In the genomic region with DNA sequence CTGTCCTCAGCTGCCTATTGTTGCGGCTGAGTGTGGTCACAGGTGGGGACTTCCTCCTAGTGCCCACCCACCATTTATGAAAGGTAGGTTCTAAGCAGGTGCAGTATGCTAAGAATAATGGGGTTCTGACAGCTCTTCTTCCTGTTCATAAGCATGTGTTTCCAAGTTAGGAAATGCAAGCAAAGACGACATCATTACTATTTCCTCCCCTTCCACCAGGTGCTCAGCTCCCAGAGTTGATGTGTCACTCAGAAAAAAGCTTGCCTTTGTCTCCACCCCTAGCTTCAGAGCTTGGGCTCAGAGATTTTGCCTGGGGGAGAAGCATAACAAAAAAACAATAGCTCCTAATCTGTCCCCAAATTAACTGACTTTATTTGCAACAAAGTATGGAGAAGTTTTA, we compare ENCODE assay signal across 20 cellular contexts.
DNase-seq lines count a peak whose midpoint lies in the region; ATAC-seq and TF ChIP-seq lines count a peak whose summit lies in the region.
"Had no signal": no experiment of that assay in that cellular context is flagged by ENCODE, and none has a peak within 500 bp of the region (broad histone marks: within the 10 kb centered on the region; RNA-seq: fewer than 3 reads in every experiment).

No MANE protein-coding gene starts in this region.

- no peaks in the 10 kb centered on the region for H3K36me3 ChIP-seq in spleen
- H3K36me3 ChIP-seq in sigmoid colon: no peaks in the 10 kb centered on the region
- H3K36me3 ChIP-seq: Peyer's patch, thyroid gland had no signal

- 40 to 52% (median 50%) methylated on average over 2 of the region's 2 CpGs for WGBS in spleen, 5 donors
- 61 to 72% methylated on average over 2 of the region's 2 CpGs for WGBS in sigmoid colon, 2 donors

- H3K27me3 ChIP-seq in spleen (replicated peaks in 1 of 7) (no peaks in the 10 kb centered on the region), sigmoid colon (no peaks in the 10 kb centered on the region)
- H3K27me3 ChIP-seq: dorsolateral prefrontal cortex, Peyer's patch, thyroid gland had no signal

- peaks cover 0 to 16% (median 14%) of the 10 kb centered on the region in 8 donors for H3K9me3 ChIP-seq in spleen
- peaks cover 0 to 2% (median 0%) of the 10 kb centered on the region in 4 donors for H3K9me3 ChIP-seq in sigmoid colon
- H3K9me3 ChIP-seq: Peyer's patch, thyroid gland had no signal

- POLR2A ChIA-PET in RWPE1 (lab: Yijun Ruan, JAX; ENCODE audit: low non-redundant PET): no interaction called here

- CTCF ChIA-PET in RWPE1 (lab: Yijun Ruan, JAX): interaction anchor here (0.6 kb wide), 2 partner anchors 94 to 1890 kb away, joined by 5 read pairs; no protein-coding TSS in a partner anchor

- TF ChIP-seq CTCF in spleen (IDR thresholded peaks at IDR 0.05 in 8 of 11, conservative IDR thresholded peaks at IDR 0.05 in 3 of 11) (no peak), sigmoid colon (IDR thresholded peaks at IDR 0.05) (no peak), RWPE1 (conservative IDR thresholded peaks at IDR 0.05; ENCODE audit: low read depth) (no peak)

- ATAC-seq in GM18867 (IDR thresholded peaks at IDR 0.05; ENCODE audit: unreplicated experiment): no peak
- ATAC-seq: natural killer cell treated with Interleukin-12 subunit alpha and Interleukin-12 subunit beta and Interleukin-15 and Interleukin-18, amount 100 ng/mL, for 72 hours had no signal

- H3K27ac ChIP-seq in spleen (no peak overlapping the region), sigmoid colon (no peak overlapping the region), RWPE1 (no peak overlapping the region)
- H3K27ac ChIP-seq: dorsolateral prefrontal cortex, Peyer's patch, thyroid gland had no signal

- no peaks in the 10 kb centered on the region for H3K4me1 ChIP-seq in spleen
- H3K4me1 ChIP-seq in sigmoid colon: no peaks in the 10 kb centered on the region
- H3K4me1 ChIP-seq: Peyer's patch, thyroid gland had no signal

- TF ChIP-seq POLR2A in spleen (IDR thresholded peaks at IDR 0.05) (no peak), sigmoid colon (IDR thresholded peaks at IDR 0.05) (no peak)

- TF ChIP-seq EP300 in sigmoid colon (IDR thresholded peaks at IDR 0.05): no peak

- intact Hi-C loops in spleen (cut with DNase I; ENCODE audit: low total_unique reads) (no loop called here), sigmoid colon (cut with DNase I) (no loop called here)

- peak; percentile 13 for DNase-seq in ELF-1 (ENCODE audit: low read depth, low spot score)
- peak; percentile 21 for DNase-seq in HT1080 (ENCODE audit: low read depth)
- peak; percentile 21 for DNase-seq in SHP77 treated with DMSO at 0.1 percent for 48 hours (lab: John Stamatoyannopoulos, UW)
- DNase-seq in iPS-NIHi7 (ENCODE audit: extremely low spot score): peak; percentile 20
- no peak for DNase-seq in spleen
- DNase-seq in sigmoid colon: no peak
- no peak for DNase-seq in RWPE1 (ENCODE audit: low spot score)
- DNase-seq: activated B cell treated with CpG ODN at 0.5 μM for 24 hours; activated CD4-positive, alpha-beta T cell treated with anti-CD3 and anti-CD28 coated beads, Interleukin-2, amount 50 U/mL, for 48 hours; activated T-cell treated with anti-CD3 and anti-CD28 coated beads for 4 hours; dorsolateral prefrontal cortex; GF-D8; H9; NCI-H2171; Peyer's patch; stimulated activated CD4-positive, alpha-beta T cell treated with anti-CD3 and anti-CD28 coated beads, Interleukin-2, amount 100 ng/mL, for 24 hours; stimulated activated naive CD4-positive, alpha-beta T cell; thyroid gland had no signal

- H3K4me3 ChIP-seq in spleen: no peak overlapping the region
- no peak overlapping the region for H3K4me3 ChIP-seq in sigmoid colon
- H3K4me3 ChIP-seq: dorsolateral prefrontal cortex, Peyer's patch, thyroid gland had no signal

Comparison
In these comparisons a context has a peak if more than half of its experiments do, and no peak if none do; other contexts are left out.
1. DNase-seq: peak in ELF-1 (single experiment), HT1080 (single experiment), SHP77 treated with DMSO at 0.1 percent for 48 hours (single experiment) and iPS-NIHi7 (single experiment); none in spleen (single experiment), sigmoid colon (single experiment) and RWPE1 (single experiment).